Comparison of ENCODE assay signal across 22 cellular contexts in genomic region chr22:47173535-47174021, GRCh38.
DNase-seq lines count a peak whose midpoint lies in the region; ATAC-seq and TF ChIP-seq lines count a peak whose summit lies in the region.
"Had no signal": no experiment of that assay in that cellular context is flagged by ENCODE, and none has a peak within 500 bp of the region (broad histone marks: within the 10 kb centered on the region; RNA-seq: fewer than 3 reads in every experiment).

No MANE protein-coding gene starts in this region.

- TF ChIP-seq POLR2A in vagina (IDR thresholded peaks at IDR 0.05), result no peak

- H3K9me3 Mint-ChIP-seq in natural killer cell treated with Interleukin-12 subunit alpha and Interleukin-12 subunit beta and Interleukin-15 and Interleukin-18, amount 100 ng/mL, for 72 hours, result no peaks in the 10 kb centered on the region
- no peaks in the 10 kb centered on the region for H3K9me3 Mint-ChIP-seq in natural killer cell

- no peaks in the 10 kb centered on the region for H3K36me3 Mint-ChIP-seq in natural killer cell treated with Interleukin-12 subunit alpha and Interleukin-12 subunit beta and Interleukin-15 and Interleukin-18, amount 100 ng/mL, for 72 hours
- H3K36me3 Mint-ChIP-seq in natural killer cell, result no peaks in the 10 kb centered on the region

- no peak overlapping the region for H3K4me3 Mint-ChIP-seq in natural killer cell treated with Interleukin-12 subunit alpha and Interleukin-12 subunit beta and Interleukin-15 and Interleukin-18, amount 100 ng/mL, for 72 hours
- H3K4me3 Mint-ChIP-seq in natural killer cell, result no peak overlapping the region
- H3K4me3 Mint-ChIP-seq: H9; IgD-negative memory B cell; naive thymus-derived CD8-positive, alpha-beta T cell had no signal

- no peak for ATAC-seq in natural killer cell treated with Interleukin-12 subunit alpha and Interleukin-12 subunit beta and Interleukin-15 and Interleukin-18, amount 100 ng/mL, for 72 hours
- ATAC-seq in natural killer cell (no peak), psoas muscle (no peak)
- ATAC-seq: naive thymus-derived CD8-positive, alpha-beta T cell; SK-N-SH treated with all-trans-retinoic acid at 6 μM for 48 hours had no signal

- H3K27me3 Mint-ChIP-seq in natural killer cell treated with Interleukin-12 subunit alpha and Interleukin-12 subunit beta and Interleukin-15 and Interleukin-18, amount 100 ng/mL, for 72 hours, result no peaks in the 10 kb centered on the region
- H3K27me3 Mint-ChIP-seq in natural killer cell (ENCODE audit: low read depth in 2 of 2), result no peaks in the 10 kb centered on the region
- H3K27me3 Mint-ChIP-seq: IgD-negative memory B cell; naive thymus-derived CD8-positive, alpha-beta T cell had no signal

- no peaks in the 10 kb centered on the region for H3K9me3 ChIP-seq in psoas muscle
- H3K9me3 ChIP-seq in vagina, result no peaks in the 10 kb centered on the region
- H3K9me3 ChIP-seq: upper lobe of left lung had no signal

- peak; percentile 59 for DNase-seq in natural killer cell treated with Interleukin-12 subunit alpha and Interleukin-12 subunit beta and Interleukin-15 and Interleukin-18, amount 100 ng/mL, for 72 hours (ENCODE audit: low spot score)
- DNase-seq in natural killer cell (no peak), islet precursor cell (peak; percentile 48), psoas muscle (peak; percentile 4 to 39), vagina (ENCODE audit: extremely low spot score in 2 of 2) (no peak), NCI-H146 (lab: John Stamatoyannopoulos, UW) (no peak)
- no peak for DNase-seq in stimulated activated CD8-positive, alpha-beta memory T cell treated with anti-CD3 and anti-CD28 coated beads, Interleukin-4, amount 100 ng/mL, for 48 hours
- DNase-seq: activated CD4-positive, alpha-beta T cell treated with anti-CD3 and anti-CD28 coated beads for 4 hours; activated T-cell treated with anti-CD3 and anti-CD28 coated beads, Interleukin-2, amount 50 U/mL, for 48 hours; anterior cingulate cortex; caudate nucleus; DMS79; GDM1; NCI-H1694 treated with DMSO at 0.1 percent for 48 hours had no signal

- intact Hi-C loops in natural killer cell (cut with micrococcal nuclease) (no loop called here), psoas muscle (cut with DNase I) (no loop called here), vagina (cut with DNase I) (no loop called here)

- H3K27ac Mint-ChIP-seq in natural killer cell treated with Interleukin-12 subunit alpha and Interleukin-12 subunit beta and Interleukin-15 and Interleukin-18, amount 100 ng/mL, for 72 hours, result no peak overlapping the region
- H3K27ac Mint-ChIP-seq in natural killer cell, result no peak overlapping the region
- H3K27ac Mint-ChIP-seq: IgD-negative memory B cell had no signal

- H3K4me3 ChIP-seq in psoas muscle, result no peak overlapping the region
- H3K4me3 ChIP-seq in vagina, result no peak overlapping the region
- H3K4me3 ChIP-seq: dorsolateral prefrontal cortex, upper lobe of left lung had no signal

- H3K27me3 ChIP-seq in psoas muscle (ENCODE audit: insufficient read depth in 3 of 3, low read length in 2 of 3) (no peaks in the 10 kb centered on the region), vagina (no peaks in the 10 kb centered on the region)
- H3K27me3 ChIP-seq: dorsolateral prefrontal cortex, upper lobe of left lung had no signal

- WGBS in psoas muscle, 3 donors, result 89 to 95% (median 91%) methylated on average over 15 to 17 of the region's 17 CpGs

- H3K27ac ChIP-seq in psoas muscle (no peak overlapping the region), vagina (no peak overlapping the region)
- H3K27ac ChIP-seq: C4-2B, dorsolateral prefrontal cortex, parathyroid adenoma had no signal

- TF ChIP-seq CTCF in natural killer cell (IDR thresholded peaks at IDR 0.05) (no peak), psoas muscle (IDR thresholded peaks at IDR 0.05) (no peak), vagina (IDR thresholded peaks at IDR 0.05) (no peak)

- H3K4me1 ChIP-seq in psoas muscle (no peaks in the 10 kb centered on the region), vagina (no peaks in the 10 kb centered on the region)
- H3K4me1 ChIP-seq: parathyroid adenoma had no signal

- no peaks in the 10 kb centered on the region for H3K4me1 Mint-ChIP-seq in natural killer cell treated with Interleukin-12 subunit alpha and Interleukin-12 subunit beta and Interleukin-15 and Interleukin-18, amount 100 ng/mL, for 72 hours (ENCODE audit: low read depth in 2 of 2)
- no peaks in the 10 kb centered on the region for H3K4me1 Mint-ChIP-seq in natural killer cell
- H3K4me1 Mint-ChIP-seq: H9 had no signal

- H3K36me3 ChIP-seq in psoas muscle (ENCODE audit: insufficient read depth in 1 of 2, low read depth in 1 of 2) (no peaks in the 10 kb centered on the region), vagina (no peaks in the 10 kb centered on the region)

Comparison
In these comparisons a context has a peak if more than half of its experiments do, and no peak if none do; other contexts are left out.
1. DNase-seq: peak in natural killer cell treated with Interleukin-12 subunit alpha and Interleukin-12 subunit beta and Interleukin-15 and Interleukin-18, amount 100 ng/mL, for 72 hours (single experiment), islet precursor cell (single experiment) and psoas muscle (2 of 2); none in natural killer cell (single experiment), vagina (0 of 2), stimulated activated CD8-positive, alpha-beta memory T cell treated with anti-CD3 and anti-CD28 coated beads, Interleukin-4, amount 100 ng/mL, for 48 hours (single experiment) and NCI-H146 (single experiment).